28 cellular contexts compared by ENCODE assay signal in genomic region chr9:93619272-93619775, GRCh38.
"Had no signal": no experiment of that assay in that cellular context is flagged by ENCODE, and none has a peak within 500 bp of the region (broad histone marks: within the 10 kb centered on the region; RNA-seq: fewer than 3 reads in every experiment).

No MANE protein-coding gene starts in this region.

- H3K27ac Mint-ChIP-seq: memory B cell; mesothelial cell of epicardium; natural killer cell treated with Interleukin-12 subunit alpha and Interleukin-12 subunit beta and Interleukin-15 and Interleukin-18, amount 100 ng/mL, for 72 hours; neural progenitor cell; stimulated activated memory B cell treated with anti-CD40 and anti-IgM and Interleukin-4, amounts not matched to agents 10 μg/mL and 1 μg/mL and 100 μg/mL, for 72 hours; type B pancreatic cell had no signal

- H3K4me3 ChIP-seq: dorsolateral prefrontal cortex, esophagus muscularis mucosa, gastroesophageal sphincter, heart left ventricle, hepatocyte, lung, mucosa of descending colon, neural progenitor cell, prostate gland, right atrium auricular region, sigmoid colon, skin epidermis, spleen, testis, tibial artery had no signal

- H3K9me3 ChIP-seq: esophagus muscularis mucosa, gastroesophageal sphincter, heart left ventricle, mucosa of descending colon, prostate gland, right atrium auricular region, sigmoid colon, spleen, testis, tibial artery had no signal

- H3K4me1 ChIP-seq: foreskin keratinocyte, testis had no signal

- H3K27ac ChIP-seq: dorsolateral prefrontal cortex, esophagus muscularis mucosa, foreskin keratinocyte, gastroesophageal sphincter, heart left ventricle, hepatocyte, neural progenitor cell, prostate gland, right atrium auricular region, sigmoid colon, skin epidermis, spleen, testis, tibial artery had no signal

- H3K9ac ChIP-seq: neural progenitor cell had no signal

- H3K9me3 Mint-ChIP-seq: memory B cell; mesothelial cell of epicardium; naive B cell; natural killer cell treated with Interleukin-12 subunit alpha and Interleukin-12 subunit beta and Interleukin-15 and Interleukin-18, amount 100 ng/mL, for 72 hours; neural progenitor cell; stimulated activated memory B cell treated with anti-CD40 and anti-IgM and Interleukin-4, amounts not matched to agents 10 μg/mL and 1 μg/mL and 100 μg/mL, for 72 hours; type B pancreatic cell had no signal

- DNase-seq: dorsolateral prefrontal cortex; effector CD8-positive, alpha-beta T cell; foreskin keratinocyte; heart left ventricle; kidney; mucosa of descending colon; naive B cell; nucleus accumbens; sigmoid colon; spleen; stimulated activated CD4-positive, alpha-beta T cell treated with anti-CD3 and anti-CD28 coated beads, Interleukin-4, amount 100 ng/mL, for 4 hours; stimulated activated naive CD8-positive, alpha-beta T cell treated with anti-CD3 and anti-CD28 coated beads, Interleukin-15, Interleukin-2, amounts not matched to agents 100 U/mL and 50 U/mL, for 24 hours; substantia nigra; testis; tibial artery had no signal

- H3K4me3 Mint-ChIP-seq: memory B cell; mesothelial cell of epicardium; natural killer cell treated with Interleukin-12 subunit alpha and Interleukin-12 subunit beta and Interleukin-15 and Interleukin-18, amount 100 ng/mL, for 72 hours; neural progenitor cell; stimulated activated memory B cell treated with anti-CD40 and anti-IgM and Interleukin-4, amounts not matched to agents 10 μg/mL and 1 μg/mL and 100 μg/mL, for 72 hours; type B pancreatic cell had no signal

- H3K36me3 Mint-ChIP-seq: memory B cell; mesothelial cell of epicardium; naive B cell; natural killer cell treated with Interleukin-12 subunit alpha and Interleukin-12 subunit beta and Interleukin-15 and Interleukin-18, amount 100 ng/mL, for 72 hours; stimulated activated memory B cell treated with anti-CD40 and anti-IgM and Interleukin-4, amounts not matched to agents 10 μg/mL and 1 μg/mL and 100 μg/mL, for 72 hours had no signal

- H3K4me2 ChIP-seq: hepatocyte, neural progenitor cell had no signal

- H3K36me3 ChIP-seq: gastroesophageal sphincter, heart left ventricle, neural progenitor cell, prostate gland, right atrium auricular region, sigmoid colon, spleen, tibial artery had no signal

- H2AFZ ChIP-seq: hepatocyte, neural progenitor cell had no signal

- ATAC-seq: foreskin keratinocyte; gastroesophageal sphincter; mucosa of descending colon; natural killer cell treated with Interleukin-12 subunit alpha and Interleukin-12 subunit beta and Interleukin-15 and Interleukin-18, amount 100 ng/mL, for 72 hours; stimulated activated memory B cell treated with anti-CD40 and anti-IgM and Interleukin-4, amounts not matched to agents 10 μg/mL and 1 μg/mL and 100 μg/mL, for 72 hours; stimulated activated naive CD8-positive, alpha-beta T cell treated with anti-CD3 and anti-CD28 coated beads, Interleukin-15, Interleukin-2, amounts not matched to agents 100 U/mL and 50 U/mL, for 24 hours had no signal

- H3K4me1 Mint-ChIP-seq: mesothelial cell of epicardium had no signal

- H3K27me3 Mint-ChIP-seq: memory B cell; naive B cell; natural killer cell treated with Interleukin-12 subunit alpha and Interleukin-12 subunit beta and Interleukin-15 and Interleukin-18, amount 100 ng/mL, for 72 hours; stimulated activated memory B cell treated with anti-CD40 and anti-IgM and Interleukin-4, amounts not matched to agents 10 μg/mL and 1 μg/mL and 100 μg/mL, for 72 hours; type B pancreatic cell had no signal

- H3K27me3 ChIP-seq: dorsolateral prefrontal cortex, esophagus muscularis mucosa, foreskin keratinocyte, gastroesophageal sphincter, heart left ventricle, hepatocyte, neural progenitor cell, right atrium auricular region, sigmoid colon, spleen, testis, tibial artery had no signal
